In genomic region chr4:57442834-57443291, GRCh38 we compare ENCODE assay signal across 8 cellular contexts.
DNase-seq lines count a peak whose midpoint lies in the region; ATAC-seq, FAIRE-seq and TF ChIP-seq lines count a peak whose summit lies in the region.

No MANE protein-coding gene starts in this region.

- H3K9me3 ChIP-seq in astrocyte (ENCODE audit: insufficient read depth, low read depth, low read length) (no peaks in the 10 kb centered on the region), iPS DF 6.9 (ENCODE audit: control insufficient read depth, insufficient read depth, low read length) (no peaks in the 10 kb centered on the region), tibial nerve (no peaks in the 10 kb centered on the region), suprapubic skin (no peaks in the 10 kb centered on the region)

- peak; percentile 73 for ATAC-seq in GM18502 (IDR thresholded peaks at IDR 0.05; ENCODE audit: poor library complexity, unreplicated experiment)
- ATAC-seq in GM18520 (IDR thresholded peaks at IDR 0.05; ENCODE audit: unreplicated experiment): no peak

- TF ChIP-seq POLR2A in tibial nerve (IDR thresholded peaks at IDR 0.05) (no peak), suprapubic skin (IDR thresholded peaks at IDR 0.05) (no peak)

- no peak overlapping the region for H3K4me2 ChIP-seq in astrocyte (ENCODE audit: low read length)

- no peak overlapping the region for H2AFZ ChIP-seq in astrocyte (ENCODE audit: low read depth, low read length)

- WGBS in iPS DF 6.9 (ENCODE audit: insufficient coverage, insufficient read length): no CpG with 5 or more reads among the region's 4 CpGs
- WGBS in tibial nerve, 2 donors: 21 to 23% methylated on average over 4 of the region's 4 CpGs
- 20% methylated on average over 4 of the region's 4 CpGs for WGBS in suprapubic skin

- H3K79me2 ChIP-seq in astrocyte (ENCODE audit: insufficient read depth, low read length): no peaks in the 10 kb centered on the region

- no peak overlapping the region for H3K9ac ChIP-seq in astrocyte (ENCODE audit: low read length)

- TF ChIP-seq EP300 in tibial nerve (IDR thresholded peaks at IDR 0.05): no peak
- no peak for TF ChIP-seq EP300 in suprapubic skin (IDR thresholded peaks at IDR 0.05)

- peak; percentile 2 to 9 for DNase-seq in AML-193 (lab: John Stamatoyannopoulos, UW)
- peak; percentile 87 for DNase-seq in NCI-H1092 treated with DMSO at 0.1 percent for 48 hours (lab: John Stamatoyannopoulos, UW)
- peak; percentile 6 for DNase-seq in astrocyte (ENCODE audit: low read depth)
- peak; percentile 47 for DNase-seq in iPS DF 6.9 (ENCODE audit: low read depth, low spot score)
- DNase-seq in tibial nerve (ENCODE audit: low spot score in 2 of 2): peak in 1 of 2 donors; percentile 59
- DNase-seq in suprapubic skin (ENCODE audit: low spot score in 2 of 2): no peak

- H3K4me3 Mint-ChIP-seq in astrocyte (ENCODE audit: unreplicated experiment): no peak overlapping the region

- H3K27me3 ChIP-seq in astrocyte (ENCODE audit: insufficient read depth, low read length) (peaks cover 6% of the 10 kb centered on the region), iPS DF 6.9 (ENCODE audit: control insufficient read depth, insufficient read depth, low read length) (no peaks in the 10 kb centered on the region), tibial nerve (no peaks in the 10 kb centered on the region), suprapubic skin (no peaks in the 10 kb centered on the region)

- FAIRE-seq in astrocyte (lab: Jason Lieb, UNC): peak; percentile 78

- H3K4me3 ChIP-seq in astrocyte (ENCODE audit: insufficient read depth, low read depth, low read length) (no peak overlapping the region), iPS DF 6.9 (ENCODE audit: low read length) (no peak overlapping the region), tibial nerve (no peak overlapping the region), suprapubic skin (no peak overlapping the region)

- H3K36me3 ChIP-seq in astrocyte (ENCODE audit: insufficient read depth, low read length) (no peaks in the 10 kb centered on the region), iPS DF 6.9 (ENCODE audit: control insufficient read depth, insufficient read depth, low read length) (no peaks in the 10 kb centered on the region), tibial nerve (no peaks in the 10 kb centered on the region), suprapubic skin (no peaks in the 10 kb centered on the region)

- H4K20me1 ChIP-seq in astrocyte (ENCODE audit: insufficient read depth, low read length): no peaks in the 10 kb centered on the region

- no peak overlapping the region for H3K27ac Mint-ChIP-seq in astrocyte (ENCODE audit: unreplicated experiment)

- peaks cover 8% of the 10 kb centered on the region for H3K27me3 Mint-ChIP-seq in astrocyte (ENCODE audit: low read depth, unreplicated experiment)

- no peaks in the 10 kb centered on the region for H3K36me3 Mint-ChIP-seq in astrocyte (ENCODE audit: low read depth, unreplicated experiment)

- H3K4me1 ChIP-seq in astrocyte (ENCODE audit: insufficient read depth, low read length) (no peaks in the 10 kb centered on the region), iPS DF 6.9 (ENCODE audit: control insufficient read depth, insufficient read depth, low read length) (no peaks in the 10 kb centered on the region), tibial nerve (peaks cover 0 to 5% (median 0%) of the 10 kb centered on the region in 4 donors), suprapubic skin (peaks cover 3% of the 10 kb centered on the region)

- no peaks in the 10 kb centered on the region for H3K9me3 Mint-ChIP-seq in astrocyte (ENCODE audit: unreplicated experiment)

- peaks cover 3% of the 10 kb centered on the region for H3K4me1 Mint-ChIP-seq in astrocyte (ENCODE audit: low read depth, unreplicated experiment)

- H3K27ac ChIP-seq in astrocyte (ENCODE audit: low read depth, low read length) (no peak overlapping the region), iPS DF 6.9 (ENCODE audit: low read length) (no peak overlapping the region), tibial nerve (no peak overlapping the region), suprapubic skin (no peak overlapping the region)

- TF ChIP-seq CTCF in astrocyte (IDR thresholded peaks at IDR 0.05; ENCODE audit: insufficient read depth, low read depth, low read length) (peak; percentile 83), tibial nerve (IDR thresholded peaks at IDR 0.05) (peak; percentile 35 to 78 (median 53)), suprapubic skin (IDR thresholded peaks at IDR 0.05) (peak in 1 of 2 donors; percentile 54)

Comparison
In these comparisons a context has a peak if more than half of its experiments do, and no peak if none do; other contexts are left out.
1. DNase-seq: peak in AML-193 (2 of 2), NCI-H1092 treated with DMSO at 0.1 percent for 48 hours (single experiment), astrocyte (single experiment) and iPS DF 6.9 (single experiment); none in suprapubic skin (0 of 2).